ENCODE assay signal across 8 cellular contexts in the genomic region with DNA sequence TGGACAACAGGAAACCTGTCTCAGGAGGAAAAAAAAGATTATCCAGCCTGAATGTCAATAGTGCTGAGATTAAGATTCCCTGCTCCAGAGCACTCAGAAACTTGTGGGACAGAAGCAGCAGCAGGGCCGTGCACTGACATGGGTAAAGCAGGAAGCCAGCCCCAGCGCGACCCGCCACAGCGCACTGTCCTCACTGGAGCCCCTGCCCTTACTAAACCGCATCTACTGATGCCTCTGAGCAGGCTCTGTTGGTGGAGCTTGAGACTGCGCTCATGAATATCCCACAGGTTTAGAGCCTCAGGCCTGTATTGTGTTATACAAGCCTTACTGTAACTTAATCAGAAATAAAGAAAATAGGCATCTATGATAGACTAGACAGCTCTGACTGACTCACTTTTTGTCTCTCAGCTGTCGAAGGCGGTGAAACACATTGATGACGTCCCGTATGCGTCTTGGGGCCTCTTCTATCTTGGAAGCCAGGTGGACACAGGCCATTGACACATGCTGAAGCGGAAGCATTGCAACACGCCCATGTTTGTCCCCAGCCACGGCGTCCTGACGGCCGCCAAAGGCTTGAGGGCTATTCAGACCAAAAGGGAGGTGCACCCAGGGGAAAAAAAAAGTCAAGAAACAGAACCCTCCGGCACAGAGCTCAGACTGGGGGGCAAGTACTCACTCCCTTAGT. TPM values are rescaled to one million over a fixed set of nuclear protein-coding genes. Genes with fewer than 3 reads are reported as not detected.
A peak's percentile ranks its signal among the peaks of the same experiment; 100 is the strongest.
DNase-seq lines count a peak whose midpoint lies in the region; ATAC-seq and TF ChIP-seq lines count a peak whose summit lies in the region.

No MANE protein-coding gene starts in this region.

- peaks cover 35% of the 10 kb centered on the region for H4K20me1 ChIP-seq in DND-41 (ENCODE audit: insufficient read depth, low read length)

- 74 to 79% methylated on average over 19 of the region's 19 CpGs for WGBS in ectodermal cell, 2 experiments

- DNase-seq in DND-41 = no peak
- no peak for DNase-seq in NT2/D1 (ENCODE audit: low read depth, low spot score)
- no peak for DNase-seq in nephron progenitor cell
- DNase-seq in NCI-H2029 (lab: John Stamatoyannopoulos, UW) = no peak
- no peak for DNase-seq in DMS79 treated with DMSO at 0.1 percent for 48 hours (lab: John Stamatoyannopoulos, UW)
- no peak for DNase-seq in 8988T

- H3K27me3 ChIP-seq in DND-41 (ENCODE audit: insufficient read depth, low read length, poor library complexity) = no peaks in the 10 kb centered on the region
- no peaks in the 10 kb centered on the region for H3K27me3 ChIP-seq in NT2/D1 (ENCODE audit: insufficient read depth, insufficient read length)
- no peaks in the 10 kb centered on the region for H3K27me3 ChIP-seq in ectodermal cell (ENCODE audit: control insufficient read depth, insufficient read depth, low read length, poor library complexity, severe bottlenecking)

- H3K27ac ChIP-seq in DND-41 (ENCODE audit: low read length) = peak overlapping the region; percentile 88
- no peak overlapping the region for H3K27ac ChIP-seq in ectodermal cell (ENCODE audit: insufficient read depth, low read depth, low read length, poor library complexity, severe bottlenecking)

- peak overlapping the region; percentile 83 for H3K27ac Mint-ChIP-seq in nephron progenitor cell

- H3K4me3 ChIP-seq in DND-41 (ENCODE audit: low read depth in 1 of 2, low read length in 2 of 2) (peak overlapping the region; percentile 84 to 87; a peak in 3 of 4 replicates), NT2/D1 (ENCODE audit: insufficient read length, low read depth) (peak overlapping the region; percentile 97), ectodermal cell (ENCODE audit: insufficient read depth, low read depth, low read length) (peak overlapping the region; percentile 100)

- H3K79me2 ChIP-seq in DND-41 (ENCODE audit: insufficient read depth, low read length) = peaks cover 85% of the 10 kb centered on the region

- H3K4me3 Mint-ChIP-seq in nephron progenitor cell = peak overlapping the region; percentile 97

- no peaks in the 10 kb centered on the region for H3K9me3 Mint-ChIP-seq in nephron progenitor cell

- peak overlapping the region; percentile 71 for H3K9ac ChIP-seq in DND-41 (ENCODE audit: low read depth, low read length)
- H3K9ac ChIP-seq in NT2/D1 (ENCODE audit: insufficient read length, low read depth) = peak overlapping the region; percentile 98

- peaks cover 79% of the 10 kb centered on the region for H3K36me3 ChIP-seq in DND-41 (ENCODE audit: insufficient read depth, low read length)
- H3K36me3 ChIP-seq in NT2/D1 (ENCODE audit: insufficient read depth, insufficient read length, low read length) = peaks cover 74% of the 10 kb centered on the region
- H3K36me3 ChIP-seq in ectodermal cell (ENCODE audit: control insufficient read depth, insufficient read depth, low read length) = peaks cover 28% of the 10 kb centered on the region

- peaks cover 2% of the 10 kb centered on the region for H3K27me3 Mint-ChIP-seq in nephron progenitor cell (ENCODE audit: low read depth, poor library complexity)

- H3K4me1 Mint-ChIP-seq in nephron progenitor cell = peaks cover 39% of the 10 kb centered on the region

- no peak for TF ChIP-seq CTCF in DND-41 (IDR thresholded peaks at IDR 0.05; ENCODE audit: borderline replicate concordance, extremely low read depth, low read length, poor library complexity, severe bottlenecking)
- TF ChIP-seq CTCF in nephron progenitor cell (IDR thresholded peaks at IDR 0.05) = no peak

- H2AFZ ChIP-seq in DND-41 (ENCODE audit: low read depth, low read length) = no peak overlapping the region

- ATAC-seq in DND-41 (ENCODE audit: insufficient read depth, low read depth) = no peak
- no peak for ATAC-seq in HG02973 (IDR thresholded peaks at IDR 0.05; ENCODE audit: unreplicated experiment)

- peak overlapping the region; percentile 82 for H3K4me2 ChIP-seq in DND-41 (ENCODE audit: insufficient read depth, low read length)

- peaks cover 57% of the 10 kb centered on the region for H3K36me3 Mint-ChIP-seq in nephron progenitor cell (ENCODE audit: low read depth)

- H3K9me3 ChIP-seq in DND-41 (ENCODE audit: insufficient read depth, low read length, severe bottlenecking) (no peaks in the 10 kb centered on the region), NT2/D1 (ENCODE audit: insufficient read depth, low read length) (no peaks in the 10 kb centered on the region), ectodermal cell (ENCODE audit: control insufficient read depth, low read length) (no peaks in the 10 kb centered on the region)

- H3K4me1 ChIP-seq in DND-41 (ENCODE audit: insufficient read depth, low read length) (peaks cover 50% of the 10 kb centered on the region), NT2/D1 (ENCODE audit: insufficient read depth, insufficient read length) (peaks cover 15% of the 10 kb centered on the region), ectodermal cell (ENCODE audit: control insufficient read depth, insufficient read depth, low read length) (peaks cover 14% of the 10 kb centered on the region)

RNA-seq across cellular contexts. Expression of a gene that starts 1.2 kb away (rescaled TPM):
- polyA plus RNA-seq in ectodermal cell (2013, experiment 1 of 4) = 244 TPM
- 258 TPM for polyA plus RNA-seq in ectodermal cell (2013, experiment 2 of 4)
- polyA plus RNA-seq in ectodermal cell (2013, experiment 3 of 4) = 212 TPM
- 246 TPM for polyA plus RNA-seq in ectodermal cell (2013, experiment 4 of 4)

RNA-seq across cellular contexts. Expression of a gene that starts 9.1 kb away (rescaled TPM):
- polyA plus RNA-seq in ectodermal cell (2013, experiment 1 of 4) = 109 TPM
- polyA plus RNA-seq in ectodermal cell (2013, experiment 2 of 4) = 121 TPM
- 104 TPM for polyA plus RNA-seq in ectodermal cell (2013, experiment 3 of 4)
- 109 TPM for polyA plus RNA-seq in ectodermal cell (2013, experiment 4 of 4)

RNA-seq across cellular contexts. Expression of a gene that starts 23.0 kb away (rescaled TPM):
- 114 TPM for polyA plus RNA-seq in ectodermal cell (2013, experiment 1 of 4)
- 101 TPM for polyA plus RNA-seq in ectodermal cell (2013, experiment 2 of 4)
- 91.8 TPM for polyA plus RNA-seq in ectodermal cell (2013, experiment 3 of 4)
- 91.1 TPM for polyA plus RNA-seq in ectodermal cell (2013, experiment 4 of 4)

RNA-seq across cellular contexts. Expression of a gene that starts 23.1 kb away (rescaled TPM):
- polyA plus RNA-seq in ectodermal cell (2013, experiment 1 of 4) = 2.1 TPM
- polyA plus RNA-seq in ectodermal cell (2013, experiment 2 of 4) = 3.1 TPM
- 2.3 TPM for polyA plus RNA-seq in ectodermal cell (2013, experiment 3 of 4)
- 3.6 TPM for polyA plus RNA-seq in ectodermal cell (2013, experiment 4 of 4)

RNA-seq across cellular contexts. Expression of a gene that starts 37.5 kb away (rescaled TPM):
- polyA plus RNA-seq in ectodermal cell (2013, experiment 1 of 4) = 10.6 TPM
- polyA plus RNA-seq in ectodermal cell (2013, experiment 2 of 4) = 13.6 TPM
- polyA plus RNA-seq in ectodermal cell (2013, experiment 3 of 4) = 12.2 TPM
- polyA plus RNA-seq in ectodermal cell (2013, experiment 4 of 4) = 10.6 TPM
